ENCODE assay signal across 8 cellular contexts in genomic region chr10:114470956-114471905, GRCh38.
DNase-seq lines count a peak whose midpoint lies in the region; ATAC-seq, FAIRE-seq and TF ChIP-seq lines count a peak whose summit lies in the region.

No MANE protein-coding gene starts in this region.

- H3K4me3 ChIP-seq in DOHH2 (ENCODE audit: low read length) (no peak overlapping the region), Panc1 (ENCODE audit: low read depth in 2 of 2, low read length in 2 of 2) (no peak overlapping the region), fibroblast of pulmonary artery (replicated peaks; ENCODE audit: low read depth, low read length) (no peak overlapping the region), thoracic aorta (no peak overlapping the region)

- peak overlapping the region; percentile 17; the same call in 1 of the 2 replicates for H3K4me2 ChIP-seq in DOHH2 (ENCODE audit: low read length)

- no TSS peak for BruUV-seq in Panc1 (replicated peaks; lab: Mats Ljungman, UMichigan)

- no peaks in the 10 kb centered on the region for H3K79me2 ChIP-seq in DOHH2 (ENCODE audit: control insufficient read depth, low read length)

- H3K36me3 ChIP-seq in DOHH2 (ENCODE audit: control insufficient read depth, low read length): peaks cover 41% of the 10 kb centered on the region
- H3K36me3 ChIP-seq in Panc1 (ENCODE audit: control insufficient read depth, insufficient read depth, low read length): no peaks in the 10 kb centered on the region
- H3K36me3 ChIP-seq in thoracic aorta: no peaks in the 10 kb centered on the region

- H3K27ac ChIP-seq in DOHH2 (ENCODE audit: low read depth, low read length) (no peak overlapping the region), Panc1 (ENCODE audit: low read length) (peak overlapping the region; percentile 36; the same call in 1 of the 2 replicates), thoracic aorta (no peak overlapping the region)

- peak; percentile 88 for TF ChIP-seq CTCF in DOHH2 (IDR thresholded peaks at IDR 0.05; ENCODE audit: low read depth, low read length, poor library complexity, severe bottlenecking)
- peak; percentile 91 for TF ChIP-seq CTCF in Panc1 (IDR thresholded peaks at IDR 0.05)
- peak; percentile 88 for TF ChIP-seq CTCF in fibroblast of pulmonary artery (IDR thresholded peaks at IDR 0.05; ENCODE audit: low read length, missing control alignments)
- peak; percentile 91 for TF ChIP-seq CTCF in thoracic aorta (IDR thresholded peaks at IDR 0.05)

- POLR2A ChIA-PET in Panc1 (lab: Charles Lee): interaction anchor here (0.5 kb wide), 1 partner anchor 222 kb away, joined by 6 read pairs; no protein-coding TSS in a partner anchor

- CTCF ChIA-PET in Panc1 (lab: Charles Lee): interaction anchor here (0.5 to 1.3 kb wide), 13 partner anchors 15 to 659 kb away, joined by 3 to 8 read pairs (median 3); no protein-coding TSS in a partner anchor

- H3K9me3 ChIP-seq in DOHH2 (ENCODE audit: control insufficient read depth, insufficient read depth, low read length): no peaks in the 10 kb centered on the region
- no peaks in the 10 kb centered on the region for H3K9me3 ChIP-seq in Panc1 (ENCODE audit: control insufficient read depth, insufficient read depth, low read depth, low read length)
- no peaks in the 10 kb centered on the region for H3K9me3 ChIP-seq in thoracic aorta

- H3F3A ChIP-seq in DOHH2 (ENCODE audit: control insufficient read depth, insufficient read depth): peaks cover 9% of the 10 kb centered on the region; the same call in 1 of the 2 replicates

- in situ Hi-C loops in Panc1 (cut with HindIII; ENCODE audit: low pct_unique_long_range_greater_than_20kb, low sequenced_read_pairs): no loop called here

- peak; percentile 56 for DNase-seq in HTR-8/SVneo (ENCODE audit: insufficient read length, low spot score)
- DNase-seq in Panc1 (ENCODE audit: low read depth, low spot score): peak; percentile 59
- peak; percentile 42 for DNase-seq in activated T-helper 1 cell treated with anti-CD3 and anti-CD28 coated beads, Interleukin-2, amount 50 U/mL, for 16 hours (ENCODE audit: low read depth in 1 of 2, low spot score in 1 of 2)
- peak; percentile 84 for DNase-seq in fibroblast of pulmonary artery (ENCODE audit: low read depth)
- DNase-seq in occipital lobe (lab: John Stamatoyannopoulos, UW): peak; percentile 22
- no peak for DNase-seq in thoracic aorta (ENCODE audit: low spot score)

- no peaks in the 10 kb centered on the region for H3K9me2 ChIP-seq in DOHH2 (replicated peaks; ENCODE audit: control insufficient read depth, low read length)

- ATAC-seq in GM21515 (IDR thresholded peaks at IDR 0.05; ENCODE audit: unreplicated experiment): peak; percentile 88
- ATAC-seq in Panc1: peak; percentile 89
- ATAC-seq in thoracic aorta (ENCODE audit: insufficient number of reproducible peaks, low FRiP score, low read depth): no peak

- H4K20me1 ChIP-seq in DOHH2 (ENCODE audit: control insufficient read depth, insufficient read depth, low read depth, low read length): no peaks in the 10 kb centered on the region; the same call in 1 of the 2 replicates

- H3K27me3 ChIP-seq in DOHH2 (ENCODE audit: control insufficient read depth, low read length) (no peaks in the 10 kb centered on the region), Panc1 (ENCODE audit: control insufficient read depth, insufficient read depth, low read length) (no peaks in the 10 kb centered on the region), thoracic aorta (replicated peaks; ENCODE audit: insufficient read depth) (no peaks in the 10 kb centered on the region)

- H3K4me1 ChIP-seq in DOHH2 (ENCODE audit: control insufficient read depth, low read length) (peaks cover 44% of the 10 kb centered on the region), Panc1 (ENCODE audit: control insufficient read depth, insufficient read depth, low read length) (peaks cover 21% of the 10 kb centered on the region), thoracic aorta (ENCODE audit: control insufficient read depth in 1 of 2, low read depth in 2 of 2) (no peaks in the 10 kb centered on the region)

- no peak for FAIRE-seq in HTR-8/SVneo (lab: Jason Lieb, UNC)

- intact Hi-C loops in Panc1 (cut with micrococcal nuclease; ENCODE audit: unreplicated experiment): loop anchor here (5.0 to 10.0 kb wide), 3 partner anchors 164 to 316 kb away; no protein-coding TSS in a partner anchor
